Comparison of ENCODE assay signal across 23 cellular contexts in the genomic region with DNA sequence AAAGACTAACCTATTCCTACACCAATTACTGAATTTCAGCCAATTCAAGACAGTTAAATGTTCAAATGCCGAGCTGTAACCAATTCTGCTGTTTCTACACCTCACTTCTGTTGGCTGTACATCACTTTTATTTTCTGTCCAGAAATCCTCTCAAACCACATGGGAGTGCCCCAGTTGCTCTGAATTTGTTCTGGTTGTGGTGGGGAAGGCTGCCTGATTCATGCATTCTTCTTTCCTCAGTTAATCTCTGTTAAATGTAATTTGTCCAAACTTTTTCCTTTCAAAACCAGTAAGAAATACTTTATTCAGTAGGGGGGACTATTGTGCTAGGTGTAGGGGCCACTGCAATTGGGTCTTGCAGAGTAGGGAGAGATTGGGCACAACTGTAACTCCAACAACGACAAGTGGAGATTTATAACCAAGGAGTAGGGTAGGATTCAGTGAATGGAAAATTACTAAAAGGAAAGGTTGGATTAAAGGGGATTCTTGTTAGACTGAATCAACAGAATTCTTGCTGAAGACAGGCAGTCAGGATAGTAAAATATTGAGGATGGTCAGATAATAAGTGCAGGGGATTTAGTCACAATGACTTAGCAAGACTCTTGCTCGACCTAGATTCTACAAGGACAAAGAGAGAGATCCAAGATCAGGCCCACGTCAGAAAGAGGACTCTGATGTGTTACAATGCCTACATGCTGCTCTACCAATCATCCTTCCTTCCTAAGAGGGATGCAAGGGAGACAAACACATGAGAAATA.
"Had no signal": no experiment of that assay in that cellular context is flagged by ENCODE, and none has a peak within 500 bp of the region (broad histone marks: within the 10 kb centered on the region; RNA-seq: fewer than 3 reads in every experiment).

No MANE protein-coding gene starts in this region.

- H3K4me1 ChIP-seq: esophagus squamous epithelium, gastroesophageal sphincter, left ventricle myocardium inferior, lower lobe of right lung, pancreas, transverse colon had no signal

- FAIRE-seq: colon, keratinocyte, pancreas had no signal

- H3K4me3 Mint-ChIP-seq: immature natural killer cell; memory B cell; mesothelial cell of epicardium; natural killer cell; neural crest cell; stimulated activated naive B cell treated with anti-CD40 and anti-IgM and Interleukin-4, amounts not matched to agents 10 μg/mL and 1 μg/mL and 100 μg/mL, for 72 hours; stimulated activated naive CD8-positive, alpha-beta T cell treated with anti-CD3 and anti-CD28 coated beads, Interleukin-15, amount 100 ng/mL, for 72 hours had no signal

- H3K9me3 Mint-ChIP-seq: mesothelial cell of epicardium, neural crest cell had no signal

- H3K27me3 ChIP-seq: esophagus squamous epithelium, gastroesophageal sphincter, pancreas, transverse colon had no signal

- H3K4me3 ChIP-seq: esophagus squamous epithelium, gastroesophageal sphincter, left ventricle myocardium inferior, lower lobe of right lung, pancreas, thoracic aorta, transverse colon had no signal

- H3K36me3 Mint-ChIP-seq: immature natural killer cell; memory B cell; mesothelial cell of epicardium; natural killer cell; stimulated activated naive B cell treated with anti-CD40 and anti-IgM and Interleukin-4, amounts not matched to agents 10 μg/mL and 1 μg/mL and 100 μg/mL, for 72 hours had no signal

- H3K36me3 ChIP-seq: esophagus squamous epithelium, gastroesophageal sphincter, left ventricle myocardium inferior, lower lobe of right lung, pancreas, thoracic aorta, transverse colon had no signal

- H3K4me1 Mint-ChIP-seq: immature natural killer cell; memory B cell; mesothelial cell of epicardium; natural killer cell; neural crest cell; stimulated activated naive B cell treated with anti-CD40 and anti-IgM and Interleukin-4, amounts not matched to agents 10 μg/mL and 1 μg/mL and 100 μg/mL, for 72 hours; stimulated activated naive CD8-positive, alpha-beta T cell treated with anti-CD3 and anti-CD28 coated beads, Interleukin-15, amount 100 ng/mL, for 72 hours had no signal

- DNase-seq: dermis blood vessel endothelial cell; esophagus squamous epithelium; foreskin fibroblast; immature natural killer cell; left ventricle myocardium inferior; lower lobe of right lung; natural killer cell; occipital lobe; pancreas; right cardiac atrium; stimulated activated CD4-positive, alpha-beta T cell treated with anti-CD3 and anti-CD28 coated beads, Interleukin-2, amount 100 ng/mL, for 24 hours; stimulated activated CD4-positive, alpha-beta T cell treated with anti-CD3 and anti-CD28 coated beads, Interleukin-4, amount 100 ng/mL, for 4 hours; stimulated activated naive B cell treated with anti-CD40 and anti-IgM and Interleukin-4, amounts not matched to agents 10 μg/mL and 1 μg/mL and 100 μg/mL, for 72 hours; stimulated activated naive CD8-positive, alpha-beta T cell treated with anti-CD3 and anti-CD28 coated beads, Interleukin-15, amount 100 ng/mL, for 72 hours; transverse colon had no signal

- H3K27me3 Mint-ChIP-seq: memory B cell; progenitor cell of endocrine pancreas; stimulated activated naive B cell treated with anti-CD40 and anti-IgM and Interleukin-4, amounts not matched to agents 10 μg/mL and 1 μg/mL and 100 μg/mL, for 72 hours; stimulated activated naive CD8-positive, alpha-beta T cell treated with anti-CD3 and anti-CD28 coated beads, Interleukin-15, amount 100 ng/mL, for 72 hours had no signal

- H3K27ac Mint-ChIP-seq: immature natural killer cell; memory B cell; mesothelial cell of epicardium; natural killer cell; progenitor cell of endocrine pancreas; stimulated activated naive B cell treated with anti-CD40 and anti-IgM and Interleukin-4, amounts not matched to agents 10 μg/mL and 1 μg/mL and 100 μg/mL, for 72 hours had no signal

- H3K27ac ChIP-seq: esophagus squamous epithelium, gastroesophageal sphincter, left ventricle myocardium inferior, lower lobe of right lung, pancreas, thoracic aorta, transverse colon had no signal

- ATAC-seq: gastroesophageal sphincter; lower lobe of right lung; natural killer cell; pancreas; right cardiac atrium; stimulated activated naive B cell treated with anti-CD40 and anti-IgM and Interleukin-4, amounts not matched to agents 10 μg/mL and 1 μg/mL and 100 μg/mL, for 72 hours; stimulated activated naive CD8-positive, alpha-beta T cell treated with anti-CD3 and anti-CD28 coated beads, Interleukin-15, amount 100 ng/mL, for 72 hours had no signal

- H3K9me3 ChIP-seq: esophagus squamous epithelium, gastroesophageal sphincter, left ventricle myocardium inferior, lower lobe of right lung, pancreas, thoracic aorta, transverse colon had no signal
